ENCODE assay signal across 2 cellular contexts in the genomic region with DNA sequence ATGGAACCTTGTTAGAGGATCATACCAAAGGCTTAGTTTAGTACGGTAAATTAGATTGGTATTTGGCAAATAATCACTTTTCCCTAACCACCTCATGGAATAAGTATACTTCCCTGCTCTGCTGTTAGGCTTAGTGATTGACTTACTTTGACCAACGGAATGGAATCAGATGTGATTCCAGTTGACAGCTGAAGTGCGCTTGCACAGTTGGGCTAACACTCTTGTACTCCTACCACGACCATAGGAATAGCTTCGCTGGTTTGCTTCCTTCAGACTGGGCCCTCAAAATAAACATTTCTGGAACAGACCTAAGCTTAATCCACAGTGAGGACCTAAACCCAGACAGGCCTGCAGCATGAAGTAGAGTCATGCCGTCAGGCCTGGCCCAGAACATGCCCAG.
TF ChIP-seq lines count a peak whose summit lies in the region.

No MANE protein-coding gene starts in this region.

TF ChIP-seq in A549, 52 proteins besides CTCF, POLR2A, EP300 and RAD21:
- TF ChIP-seq MAZ (IDR thresholded peaks at IDR 0.05; ENCODE audit: borderline replicate concordance, low read depth, low read length) = no peak
- no peak for TF ChIP-seq JUN (IDR thresholded peaks at IDR 0.05)
- no peak for TF ChIP-seq SREBF2 (IDR thresholded peaks at IDR 0.05)
- TF ChIP-seq, protein P1, sequence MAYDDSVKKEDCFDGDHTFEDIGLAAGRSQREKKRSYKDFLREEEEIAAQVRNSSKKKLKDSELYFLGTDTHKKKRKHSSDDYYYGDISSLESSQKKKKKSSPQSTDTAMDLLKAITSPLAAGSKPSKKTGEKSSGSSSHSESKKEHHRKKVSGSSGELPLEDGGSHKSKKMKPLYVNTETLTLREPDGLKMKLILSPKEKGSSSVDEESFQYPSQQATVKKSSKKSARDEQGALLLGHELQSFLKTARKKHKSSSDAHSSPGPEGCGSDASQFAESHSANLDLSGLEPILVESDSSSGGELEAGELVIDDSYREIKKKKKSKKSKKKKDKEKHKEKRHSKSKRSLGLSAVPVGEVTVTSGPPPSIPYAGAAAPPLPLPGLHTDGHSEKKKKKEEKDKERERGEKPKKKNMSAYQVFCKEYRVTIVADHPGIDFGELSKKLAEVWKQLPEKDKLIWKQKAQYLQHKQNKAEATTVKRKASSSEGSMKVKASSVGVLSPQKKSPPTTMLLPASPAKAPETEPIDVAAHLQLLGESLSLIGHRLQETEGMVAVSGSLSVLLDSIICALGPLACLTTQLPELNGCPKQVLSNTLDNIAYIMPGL (CRISPR knock-in tag; IDR thresholded peaks at IDR 0.05; ENCODE audit: borderline replicate concordance) = no peak
- no peak for TF ChIP-seq JUNB (IDR thresholded peaks at IDR 0.05)
- no peak for TF ChIP-seq RNF2 (IDR thresholded peaks at IDR 0.05; ENCODE audit: borderline replicate concordance, low read depth)
- no peak for TF ChIP-seq HOXB5 (CRISPR knock-in tag; IDR thresholded peaks at IDR 0.05)
- TF ChIP-seq ZSCAN20 (CRISPR knock-in tag; IDR thresholded peaks at IDR 0.05) = no peak
- no peak for TF ChIP-seq NR3C1 (IDR thresholded peaks at IDR 0.05)
- no peak for TF ChIP-seq KDM1A (IDR thresholded peaks at IDR 0.05; ENCODE audit: low read depth)
- TF ChIP-seq EHF (CRISPR knock-in tag; IDR thresholded peaks at IDR 0.05) = no peak
- no peak for TF ChIP-seq ZNF302 (CRISPR knock-in tag; IDR thresholded peaks at IDR 0.05)
- TF ChIP-seq E2F6 (IDR thresholded peaks at IDR 0.05; ENCODE audit: borderline replicate concordance, low read depth) = no peak
- TF ChIP-seq MYC (IDR thresholded peaks at IDR 0.05; ENCODE audit: borderline replicate concordance, low read length) = no peak
- no peak for TF ChIP-seq MAFK (IDR thresholded peaks at IDR 0.05; ENCODE audit: partially characterized antibody)
- no peak for TF ChIP-seq PBX3 (IDR thresholded peaks at IDR 0.05)
- TF ChIP-seq, protein P2, sequence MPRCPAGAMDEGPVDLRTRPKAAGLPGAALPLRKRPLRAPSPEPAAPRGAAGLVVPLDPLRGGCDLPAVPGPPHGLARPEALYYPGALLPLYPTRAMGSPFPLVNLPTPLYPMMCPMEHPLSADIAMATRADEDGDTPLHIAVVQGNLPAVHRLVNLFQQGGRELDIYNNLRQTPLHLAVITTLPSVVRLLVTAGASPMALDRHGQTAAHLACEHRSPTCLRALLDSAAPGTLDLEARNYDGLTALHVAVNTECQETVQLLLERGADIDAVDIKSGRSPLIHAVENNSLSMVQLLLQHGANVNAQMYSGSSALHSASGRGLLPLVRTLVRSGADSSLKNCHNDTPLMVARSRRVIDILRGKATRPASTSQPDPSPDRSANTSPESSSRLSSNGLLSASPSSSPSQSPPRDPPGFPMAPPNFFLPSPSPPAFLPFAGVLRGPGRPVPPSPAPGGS (IDR thresholded peaks at IDR 0.05) = no peak
- TF ChIP-seq RFX5 (IDR thresholded peaks at IDR 0.05) = no peak
- TF ChIP-seq CHD4 (IDR thresholded peaks at IDR 0.05; ENCODE audit: borderline replicate concordance) = no peak

TF ChIP-seq in IMR-90, 13 proteins besides CTCF, POLR2A, EP300 and RAD21:
- no peak for TF ChIP-seq BHLHE40 (IDR thresholded peaks at IDR 0.05; ENCODE audit: low read depth, low read length)
- no peak for TF ChIP-seq MXI1 (IDR thresholded peaks at IDR 0.05; ENCODE audit: borderline replicate concordance, low read depth, low read length)
- no peak for TF ChIP-seq MAFK (IDR thresholded peaks at IDR 0.05; ENCODE audit: low read depth, low read length)
- TF ChIP-seq, protein P3, sequence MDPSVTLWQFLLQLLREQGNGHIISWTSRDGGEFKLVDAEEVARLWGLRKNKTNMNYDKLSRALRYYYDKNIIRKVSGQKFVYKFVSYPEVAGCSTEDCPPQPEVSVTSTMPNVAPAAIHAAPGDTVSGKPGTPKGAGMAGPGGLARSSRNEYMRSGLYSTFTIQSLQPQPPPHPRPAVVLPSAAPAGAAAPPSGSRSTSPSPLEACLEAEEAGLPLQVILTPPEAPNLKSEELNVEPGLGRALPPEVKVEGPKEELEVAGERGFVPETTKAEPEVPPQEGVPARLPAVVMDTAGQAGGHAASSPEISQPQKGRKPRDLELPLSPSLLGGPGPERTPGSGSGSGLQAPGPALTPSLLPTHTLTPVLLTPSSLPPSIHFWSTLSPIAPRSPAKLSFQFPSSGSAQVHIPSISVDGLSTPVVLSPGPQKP (IDR thresholded peaks at IDR 0.05; ENCODE audit: borderline replicate concordance, low read depth, low read length) = no peak
- TF ChIP-seq RFX5 (IDR thresholded peaks at IDR 0.05; ENCODE audit: low read depth, low read length) = no peak
- TF ChIP-seq FOS (IDR thresholded peaks at IDR 0.05; ENCODE audit: low read depth, low read length) = no peak
- TF ChIP-seq MAZ (IDR thresholded peaks at IDR 0.05; ENCODE audit: borderline replicate concordance, low read depth, low read length) = no peak
- no peak for TF ChIP-seq RCOR1 (IDR thresholded peaks at IDR 0.05; ENCODE audit: insufficient replicate concordance, low read length)
- TF ChIP-seq CEBPB (IDR thresholded peaks at IDR 0.05; ENCODE audit: low read depth, low read length) = no peak
- no peak for TF ChIP-seq SMC3 (IDR thresholded peaks at IDR 0.05; ENCODE audit: low read depth, low read length)
- TF ChIP-seq CHD1 (IDR thresholded peaks at IDR 0.05; ENCODE audit: low read depth, low read length) = no peak
- no peak for TF ChIP-seq NFE2L2 (IDR thresholded peaks at IDR 0.05; ENCODE audit: low read depth, low read length)
- no peak for TF ChIP-seq USF2 (IDR thresholded peaks at IDR 0.05; ENCODE audit: low read depth, low read length)
